Comparison of ENCODE assay signal across 1 cellular context in the genomic region with DNA sequence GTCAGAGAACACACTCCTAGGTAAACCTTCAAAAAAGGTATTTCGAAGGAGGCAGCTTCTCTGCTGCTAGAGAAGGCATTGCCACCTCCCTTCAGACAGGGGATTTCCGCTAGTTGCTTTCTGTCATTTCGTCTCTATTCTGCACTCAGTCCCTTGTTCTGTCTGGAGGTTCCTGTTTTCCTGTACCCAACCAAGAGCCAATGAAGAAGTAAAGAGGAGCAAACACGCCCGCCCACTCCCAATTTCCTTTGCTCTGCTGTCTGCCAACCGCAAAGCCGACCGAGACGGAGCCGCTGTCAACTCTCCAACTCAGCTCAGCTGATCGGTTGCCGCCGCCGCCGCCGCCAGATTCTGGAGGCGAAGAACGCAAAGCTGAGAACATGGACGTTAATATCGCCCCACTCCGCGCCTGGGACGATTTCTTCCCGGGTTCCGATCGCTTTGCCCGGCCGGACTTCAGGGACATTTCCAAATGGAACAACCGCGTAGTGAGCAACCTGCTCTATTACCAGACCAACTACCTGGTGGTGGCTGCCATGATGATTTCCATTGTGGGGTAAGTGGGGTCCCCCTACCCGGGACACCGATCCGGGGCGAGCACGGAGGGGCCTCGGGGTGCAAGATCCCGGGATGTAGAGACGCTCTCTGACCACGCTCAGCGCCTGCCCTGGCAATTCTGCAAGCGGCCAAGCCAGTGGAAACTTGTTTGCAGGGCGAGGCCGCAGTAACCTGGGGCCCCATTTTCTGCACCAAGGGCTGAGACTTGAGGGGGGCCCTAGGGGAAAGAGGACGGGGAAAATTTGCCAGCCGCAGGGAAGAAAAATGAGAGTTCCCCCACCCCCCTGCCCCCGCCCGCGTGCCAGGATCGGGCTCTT.
TF ChIP-seq lines count a peak whose summit lies in the region.

A gene with protein sequence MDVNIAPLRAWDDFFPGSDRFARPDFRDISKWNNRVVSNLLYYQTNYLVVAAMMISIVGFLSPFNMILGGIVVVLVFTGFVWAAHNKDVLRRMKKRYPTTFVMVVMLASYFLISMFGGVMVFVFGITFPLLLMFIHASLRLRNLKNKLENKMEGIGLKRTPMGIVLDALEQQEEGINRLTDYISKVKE (plus strand): TSS at position 270 of the 875 bp plus-strand sequence. CDS start 111 bp downstream, at position 381.

TF ChIP-seq in HEK293, 187 proteins besides CTCF, POLR2A, EP300 and RAD21 (continued from another document and continues in another):
- TF ChIP-seq, protein P1, sequence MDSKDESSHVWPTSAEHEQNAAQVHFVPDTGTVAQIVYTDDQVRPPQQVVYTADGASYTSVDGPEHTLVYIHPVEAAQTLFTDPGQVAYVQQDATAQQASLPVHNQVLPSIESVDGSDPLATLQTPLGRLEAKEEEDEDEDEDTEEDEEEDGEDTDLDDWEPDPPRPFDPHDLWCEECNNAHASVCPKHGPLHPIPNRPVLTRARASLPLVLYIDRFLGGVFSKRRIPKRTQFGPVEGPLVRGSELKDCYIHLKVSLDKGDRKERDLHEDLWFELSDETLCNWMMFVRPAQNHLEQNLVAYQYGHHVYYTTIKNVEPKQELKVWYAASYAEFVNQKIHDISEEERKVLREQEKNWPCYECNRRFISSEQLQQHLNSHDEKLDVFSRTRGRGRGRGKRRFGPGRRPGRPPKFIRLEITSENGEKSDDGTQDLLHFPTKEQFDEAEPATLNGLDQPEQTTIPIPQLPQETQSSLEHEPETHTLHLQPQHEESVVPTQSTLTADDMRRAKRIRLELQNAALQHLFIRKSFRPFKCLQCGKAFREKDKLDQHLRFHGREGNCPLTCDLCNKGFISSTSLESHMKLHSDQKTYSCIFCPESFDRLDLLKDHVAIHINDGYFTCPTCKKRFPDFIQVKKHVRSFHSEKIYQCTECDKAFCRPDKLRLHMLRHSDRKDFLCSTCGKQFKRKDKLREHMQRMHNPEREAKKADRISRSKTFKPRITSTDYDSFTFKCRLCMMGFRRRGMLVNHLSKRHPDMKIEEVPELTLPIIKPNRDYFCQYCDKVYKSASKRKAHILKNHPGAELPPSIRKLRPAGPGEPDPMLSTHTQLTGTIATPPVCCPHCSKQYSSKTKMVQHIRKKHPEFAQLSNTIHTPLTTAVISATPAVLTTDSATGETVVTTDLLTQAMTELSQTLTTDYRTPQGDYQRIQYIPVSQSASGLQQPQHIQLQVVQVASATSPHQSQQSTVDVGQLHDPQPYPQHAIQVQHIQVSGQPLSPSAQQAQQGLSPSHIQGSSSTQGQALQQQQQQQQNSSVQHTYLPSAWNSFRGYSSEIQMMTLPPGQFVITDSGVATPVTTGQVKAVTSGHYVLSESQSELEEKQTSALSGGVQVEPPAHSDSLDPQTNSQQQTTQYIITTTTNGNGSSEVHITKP (tag by site-specific recombination; IDR thresholded peaks at IDR 0.05), result peak; percentile 63; the same call in 1 of the 2 replicates
- TF ChIP-seq ZBTB7A (tag by site-specific recombination; IDR thresholded peaks at IDR 0.05; ENCODE audit: low read depth) (no peak), ZNF660 (tag by site-specific recombination; IDR thresholded peaks at IDR 0.05) (peak; percentile 73; the same call in 1 of the 2 replicates), GLI4 (tag by site-specific recombination; IDR thresholded peaks at IDR 0.05) (no peak), SP7 (tag by site-specific recombination; IDR thresholded peaks at IDR 0.05) (peak; percentile 67; the same call in 1 of the 2 replicates), ZNF423 (tag by site-specific recombination; IDR thresholded peaks at IDR 0.05) (0 out of 2 replicates have a peak, but pooled peaks have one; percentile 5), ZNF433 (tag by site-specific recombination; IDR thresholded peaks at IDR 0.05; ENCODE audit: low read depth) (no peak), SCRT1 (tag by site-specific recombination; IDR thresholded peaks at IDR 0.05; ENCODE audit: borderline replicate concordance) (no peak), ZNF184 (tag by site-specific recombination; IDR thresholded peaks at IDR 0.05) (0 out of 2 replicates have a peak, but pooled peaks have one; percentile 35), IKZF3 (tag by site-specific recombination; IDR thresholded peaks at IDR 0.05) (peak; percentile 78), ZBTB48 (tag by site-specific recombination; IDR thresholded peaks at IDR 0.05) (peak; percentile 74; the same call in 1 of the 2 replicates), ZNF561 (tag by site-specific recombination; IDR thresholded peaks at IDR 0.05; ENCODE audit: borderline replicate concordance) (peak; percentile 47; the same call in 1 of the 2 replicates), SALL2 (tag by site-specific recombination; IDR thresholded peaks at IDR 0.05; ENCODE audit: borderline replicate concordance) (no peak), ZNF677 (tag by site-specific recombination; IDR thresholded peaks at IDR 0.05) (no peak), ZNF140 (tag by site-specific recombination; IDR thresholded peaks at IDR 0.05) (no peak), ZNF146 (tag by site-specific recombination; IDR thresholded peaks at IDR 0.05) (no peak), SP2 (tag by site-specific recombination; IDR thresholded peaks at IDR 0.05) (peak; percentile 41), FEZF1 (tag by site-specific recombination; IDR thresholded peaks at IDR 0.05) (0 out of 2 replicates have a peak, but pooled peaks have one; percentile 5), YY2 (tag by site-specific recombination; IDR thresholded peaks at IDR 0.05) (peak; percentile 38; the same call in 1 of the 2 replicates), ZNF394 (tag by site-specific recombination; IDR thresholded peaks at IDR 0.05; ENCODE audit: borderline replicate concordance) (peak; percentile 66; the same call in 1 of the 2 replicates), ZNF416 (tag by site-specific recombination; IDR thresholded peaks at IDR 0.05) (no peak), ZNF791 (tag by site-specific recombination; IDR thresholded peaks at IDR 0.05) (no peak), HOXC10 (CRISPR knock-in tag; IDR thresholded peaks at IDR 0.05) (no peak), ZNF211 (tag by site-specific recombination; IDR thresholded peaks at IDR 0.05; ENCODE audit: low read depth) (no peak), ZNF214 (tag by site-specific recombination; IDR thresholded peaks at IDR 0.05; ENCODE audit: borderline replicate concordance) (no peak)
- TF ChIP-seq, protein P2, sequence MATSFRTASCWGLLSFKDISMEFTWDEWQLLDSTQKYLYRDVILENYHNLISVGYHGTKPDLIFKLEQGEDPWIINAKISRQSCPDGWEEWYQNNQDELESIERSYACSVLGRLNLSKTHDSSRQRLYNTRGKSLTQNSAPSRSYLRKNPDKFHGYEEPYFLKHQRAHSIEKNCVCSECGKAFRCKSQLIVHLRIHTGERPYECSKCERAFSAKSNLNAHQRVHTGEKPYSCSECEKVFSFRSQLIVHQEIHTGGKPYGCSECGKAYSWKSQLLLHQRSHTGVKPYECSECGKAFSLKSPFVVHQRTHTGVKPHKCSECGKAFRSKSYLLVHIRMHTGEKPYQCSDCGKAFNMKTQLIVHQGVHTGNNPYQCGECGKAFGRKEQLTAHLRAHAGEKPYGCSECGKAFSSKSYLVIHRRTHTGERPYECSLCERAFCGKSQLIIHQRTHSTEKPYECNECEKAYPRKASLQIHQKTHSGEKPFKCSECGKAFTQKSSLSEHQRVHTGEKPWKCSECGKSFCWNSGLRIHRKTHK (tag by site-specific recombination; IDR thresholded peaks at IDR 0.05), result no peak
- TF ChIP-seq, protein P3, sequence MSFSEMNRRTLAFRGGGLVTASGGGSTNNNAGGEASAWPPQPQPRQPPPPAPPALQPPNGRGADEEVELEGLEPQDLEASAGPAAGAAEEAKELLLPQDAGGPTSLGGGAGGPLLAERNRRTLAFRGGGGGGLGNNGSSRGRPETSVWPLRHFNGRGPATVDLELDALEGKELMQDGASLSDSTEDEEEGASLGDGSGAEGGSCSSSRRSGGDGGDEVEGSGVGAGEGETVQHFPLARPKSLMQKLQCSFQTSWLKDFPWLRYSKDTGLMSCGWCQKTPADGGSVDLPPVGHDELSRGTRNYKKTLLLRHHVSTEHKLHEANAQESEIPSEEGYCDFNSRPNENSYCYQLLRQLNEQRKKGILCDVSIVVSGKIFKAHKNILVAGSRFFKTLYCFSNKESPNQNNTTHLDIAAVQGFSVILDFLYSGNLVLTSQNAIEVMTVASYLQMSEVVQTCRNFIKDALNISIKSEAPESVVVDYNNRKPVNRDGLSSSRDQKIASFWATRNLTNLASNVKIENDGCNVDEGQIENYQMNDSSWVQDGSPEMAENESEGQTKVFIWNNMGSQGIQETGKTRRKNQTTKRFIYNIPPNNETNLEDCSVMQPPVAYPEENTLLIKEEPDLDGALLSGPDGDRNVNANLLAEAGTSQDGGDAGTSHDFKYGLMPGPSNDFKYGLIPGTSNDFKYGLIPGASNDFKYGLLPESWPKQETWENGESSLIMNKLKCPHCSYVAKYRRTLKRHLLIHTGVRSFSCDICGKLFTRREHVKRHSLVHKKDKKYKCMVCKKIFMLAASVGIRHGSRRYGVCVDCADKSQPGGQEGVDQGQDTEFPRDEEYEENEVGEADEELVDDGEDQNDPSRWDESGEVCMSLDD (tag by site-specific recombination; IDR thresholded peaks at IDR 0.05), result peak; percentile 67
- TF ChIP-seq, protein P4, sequence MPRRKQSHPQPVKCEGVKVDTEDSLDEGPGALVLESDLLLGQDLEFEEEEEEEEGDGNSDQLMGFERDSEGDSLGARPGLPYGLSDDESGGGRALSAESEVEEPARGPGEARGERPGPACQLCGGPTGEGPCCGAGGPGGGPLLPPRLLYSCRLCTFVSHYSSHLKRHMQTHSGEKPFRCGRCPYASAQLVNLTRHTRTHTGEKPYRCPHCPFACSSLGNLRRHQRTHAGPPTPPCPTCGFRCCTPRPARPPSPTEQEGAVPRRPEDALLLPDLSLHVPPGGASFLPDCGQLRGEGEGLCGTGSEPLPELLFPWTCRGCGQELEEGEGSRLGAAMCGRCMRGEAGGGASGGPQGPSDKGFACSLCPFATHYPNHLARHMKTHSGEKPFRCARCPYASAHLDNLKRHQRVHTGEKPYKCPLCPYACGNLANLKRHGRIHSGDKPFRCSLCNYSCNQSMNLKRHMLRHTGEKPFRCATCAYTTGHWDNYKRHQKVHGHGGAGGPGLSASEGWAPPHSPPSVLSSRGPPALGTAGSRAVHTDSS (tag by site-specific recombination; IDR thresholded peaks at IDR 0.05), result peak; percentile 54; the same call in 1 of the 2 replicates
- TF ChIP-seq, protein P5, sequence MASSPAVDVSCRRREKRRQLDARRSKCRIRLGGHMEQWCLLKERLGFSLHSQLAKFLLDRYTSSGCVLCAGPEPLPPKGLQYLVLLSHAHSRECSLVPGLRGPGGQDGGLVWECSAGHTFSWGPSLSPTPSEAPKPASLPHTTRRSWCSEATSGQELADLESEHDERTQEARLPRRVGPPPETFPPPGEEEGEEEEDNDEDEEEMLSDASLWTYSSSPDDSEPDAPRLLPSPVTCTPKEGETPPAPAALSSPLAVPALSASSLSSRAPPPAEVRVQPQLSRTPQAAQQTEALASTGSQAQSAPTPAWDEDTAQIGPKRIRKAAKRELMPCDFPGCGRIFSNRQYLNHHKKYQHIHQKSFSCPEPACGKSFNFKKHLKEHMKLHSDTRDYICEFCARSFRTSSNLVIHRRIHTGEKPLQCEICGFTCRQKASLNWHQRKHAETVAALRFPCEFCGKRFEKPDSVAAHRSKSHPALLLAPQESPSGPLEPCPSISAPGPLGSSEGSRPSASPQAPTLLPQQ (tag by site-specific recombination; IDR thresholded peaks at IDR 0.05), result peak; percentile 77
- TF ChIP-seq, protein P6, sequence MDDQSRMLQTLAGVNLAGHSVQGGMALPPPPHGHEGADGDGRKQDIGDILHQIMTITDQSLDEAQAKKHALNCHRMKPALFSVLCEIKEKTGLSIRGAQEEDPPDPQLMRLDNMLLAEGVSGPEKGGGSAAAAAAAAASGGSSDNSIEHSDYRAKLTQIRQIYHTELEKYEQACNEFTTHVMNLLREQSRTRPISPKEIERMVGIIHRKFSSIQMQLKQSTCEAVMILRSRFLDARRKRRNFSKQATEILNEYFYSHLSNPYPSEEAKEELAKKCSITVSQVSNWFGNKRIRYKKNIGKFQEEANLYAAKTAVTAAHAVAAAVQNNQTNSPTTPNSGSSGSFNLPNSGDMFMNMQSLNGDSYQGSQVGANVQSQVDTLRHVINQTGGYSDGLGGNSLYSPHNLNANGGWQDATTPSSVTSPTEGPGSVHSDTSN (CRISPR knock-in tag; IDR thresholded peaks at IDR 0.05), result no peak
- TF ChIP-seq, protein P7, sequence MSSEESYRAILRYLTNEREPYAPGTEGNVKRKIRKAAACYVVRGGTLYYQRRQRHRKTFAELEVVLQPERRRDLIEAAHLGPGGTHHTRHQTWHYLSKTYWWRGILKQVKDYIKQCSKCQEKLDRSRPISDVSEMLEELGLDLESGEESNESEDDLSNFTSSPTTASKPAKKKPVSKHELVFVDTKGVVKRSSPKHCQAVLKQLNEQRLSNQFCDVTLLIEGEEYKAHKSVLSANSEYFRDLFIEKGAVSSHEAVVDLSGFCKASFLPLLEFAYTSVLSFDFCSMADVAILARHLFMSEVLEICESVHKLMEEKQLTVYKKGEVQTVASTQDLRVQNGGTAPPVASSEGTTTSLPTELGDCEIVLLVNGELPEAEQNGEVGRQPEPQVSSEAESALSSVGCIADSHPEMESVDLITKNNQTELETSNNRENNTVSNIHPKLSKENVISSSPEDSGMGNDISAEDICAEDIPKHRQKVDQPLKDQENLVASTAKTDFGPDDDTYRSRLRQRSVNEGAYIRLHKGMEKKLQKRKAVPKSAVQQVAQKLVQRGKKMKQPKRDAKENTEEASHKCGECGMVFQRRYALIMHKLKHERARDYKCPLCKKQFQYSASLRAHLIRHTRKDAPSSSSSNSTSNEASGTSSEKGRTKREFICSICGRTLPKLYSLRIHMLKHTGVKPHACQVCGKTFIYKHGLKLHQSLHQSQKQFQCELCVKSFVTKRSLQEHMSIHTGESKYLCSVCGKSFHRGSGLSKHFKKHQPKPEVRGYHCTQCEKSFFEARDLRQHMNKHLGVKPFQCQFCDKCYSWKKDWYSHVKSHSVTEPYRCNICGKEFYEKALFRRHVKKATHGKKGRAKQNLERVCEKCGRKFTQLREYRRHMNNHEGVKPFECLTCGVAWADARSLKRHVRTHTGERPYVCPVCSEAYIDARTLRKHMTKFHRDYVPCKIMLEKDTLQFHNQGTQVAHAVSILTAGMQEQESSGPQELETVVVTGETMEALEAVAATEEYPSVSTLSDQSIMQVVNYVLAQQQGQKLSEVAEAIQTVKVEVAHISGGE (tag by site-specific recombination; conservative IDR thresholded peaks at IDR 0.05; ENCODE audit: low read depth), result peak; percentile 50
- TF ChIP-seq, protein P8, sequence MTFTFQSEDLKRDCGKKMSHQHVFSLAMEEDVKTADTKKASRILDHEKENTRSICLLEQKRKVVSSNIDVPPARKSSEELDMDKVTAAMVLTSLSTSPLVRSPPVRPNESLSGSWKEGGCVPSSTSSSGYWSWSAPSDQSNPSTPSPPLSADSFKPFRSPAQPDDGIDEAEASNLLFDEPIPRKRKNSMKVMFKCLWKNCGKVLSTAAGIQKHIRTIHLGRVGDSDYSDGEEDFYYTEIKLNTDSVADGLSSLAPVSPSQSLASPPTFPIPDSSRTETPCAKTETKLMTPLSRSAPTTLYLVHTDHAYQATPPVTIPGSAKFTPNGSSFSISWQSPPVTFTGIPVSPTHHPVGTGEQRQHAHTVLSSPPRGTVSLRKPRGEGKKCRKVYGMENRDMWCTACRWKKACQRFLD (tag by site-specific recombination; IDR thresholded peaks at IDR 0.05), result no peak
- TF ChIP-seq, protein P9, sequence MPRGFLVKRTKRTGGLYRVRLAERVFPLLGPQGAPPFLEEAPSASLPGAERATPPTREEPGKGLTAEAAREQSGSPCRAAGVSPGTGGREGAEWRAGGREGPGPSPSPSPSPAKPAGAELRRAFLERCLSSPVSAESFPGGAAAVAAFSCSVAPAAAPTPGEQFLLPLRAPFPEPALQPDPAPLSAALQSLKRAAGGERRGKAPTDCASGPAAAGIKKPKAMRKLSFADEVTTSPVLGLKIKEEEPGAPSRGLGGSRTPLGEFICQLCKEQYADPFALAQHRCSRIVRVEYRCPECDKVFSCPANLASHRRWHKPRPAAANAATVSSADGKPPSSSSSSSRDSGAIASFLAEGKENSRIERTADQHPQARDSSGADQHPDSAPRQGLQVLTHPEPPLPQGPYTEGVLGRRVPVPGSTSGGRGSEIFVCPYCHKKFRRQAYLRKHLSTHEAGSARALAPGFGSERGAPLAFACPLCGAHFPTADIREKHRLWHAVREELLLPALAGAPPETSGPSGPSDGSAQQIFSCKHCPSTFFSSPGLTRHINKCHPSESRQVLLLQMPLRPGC (tag by site-specific recombination; IDR thresholded peaks at IDR 0.05), result no peak
